In genomic region chr1:154906621-154907081, GRCh38 we compare ENCODE assay signal across 10 cellular contexts. TPM values are rescaled to one million over a fixed set of nuclear protein-coding genes. Genes with fewer than 3 reads are reported as not detected.
DNase-seq lines count a peak whose midpoint lies in the region; ATAC-seq and TF ChIP-seq lines count a peak whose summit lies in the region.
"Had no signal": no experiment of that assay in that cellular context is flagged by ENCODE, and none has a peak within 500 bp of the region (broad histone marks: within the 10 kb centered on the region; RNA-seq: fewer than 3 reads in every experiment).

No MANE protein-coding gene starts in this region.

- peak; percentile 14 for TF ChIP-seq CTCF in type B pancreatic cell (conservative IDR thresholded peaks at IDR 0.05)

- no peak overlapping the region for H3K4me3 Mint-ChIP-seq in type B pancreatic cell
- H3K4me3 Mint-ChIP-seq: activated T-cell treated with anti-CD3 and anti-CD28 coated beads, Interleukin-2, amount 50 U/mL, for 72 hours had no signal

- ATAC-seq in GM21529 (IDR thresholded peaks at IDR 0.05; ENCODE audit: unreplicated experiment) = no peak
- ATAC-seq: activated T-cell treated with anti-CD3 and anti-CD28 coated beads, Interleukin-2, amount 50 U/mL, for 72 hours had no signal

- H3K36me3 Mint-ChIP-seq in type B pancreatic cell = no peaks in the 10 kb centered on the region

- peak; percentile 39 for DNase-seq in NCI-H82 (lab: John Stamatoyannopoulos, UW)
- no peak for DNase-seq in NCI-H82 treated with DMSO at 0.1 percent for 48 hours (lab: John Stamatoyannopoulos, UW; ENCODE audit: unreplicated experiment)
- DNase-seq in UCSD-AML1 (lab: John Stamatoyannopoulos, UW; ENCODE audit: unreplicated experiment) = peak; percentile 39
- DNase-seq in cardiac septum (ENCODE audit: low spot score) = peak; percentile 57
- DNase-seq in type B pancreatic cell (ENCODE audit: extremely low spot score, unreplicated experiment) = no peak
- DNase-seq in 8988T = no peak
- DNase-seq in dedifferentiated amniotic fluid mesenchymal stem cell (ENCODE audit: extremely low spot score) = no peak
- DNase-seq: activated T-cell treated with anti-CD3 and anti-CD28 coated beads, Interleukin-2, amount 50 U/mL, for 72 hours; SIG-M5 had no signal

- H3K9me3 Mint-ChIP-seq in type B pancreatic cell = peaks cover 5% of the 10 kb centered on the region
- H3K9me3 Mint-ChIP-seq: activated T-cell treated with anti-CD3 and anti-CD28 coated beads, Interleukin-2, amount 50 U/mL, for 72 hours had no signal

- no peak overlapping the region for H3K27ac Mint-ChIP-seq in type B pancreatic cell
- H3K27ac Mint-ChIP-seq: activated T-cell treated with anti-CD3 and anti-CD28 coated beads, Interleukin-2, amount 50 U/mL, for 72 hours had no signal

- intact Hi-C loops in cardiac septum (cut with DNase I) = no loop called here

- H3K27me3 Mint-ChIP-seq in type B pancreatic cell = no peaks in the 10 kb centered on the region

- H3K4me1 Mint-ChIP-seq in type B pancreatic cell (ENCODE audit: unreplicated experiment) = no peaks in the 10 kb centered on the region

RNA-seq across cellular contexts. Expression of gene PMVK, which starts 29.9 kb away (rescaled TPM):
- total RNA-seq in cardiac septum (30.9 TPM), type B pancreatic cell (ENCODE audit: low replicate concordance) (30.3 and 46.2 TPM in 2 replicates)

RNA-seq across cellular contexts. Expression of gene KCNN3, which starts 36.6 kb away (rescaled TPM):
- total RNA-seq in cardiac septum = 2.8 TPM
- total RNA-seq in type B pancreatic cell (ENCODE audit: low replicate concordance) = 0.45 and 3.8 TPM in 2 replicates

RNA-seq across cellular contexts. Expression of gene PBXIP1, which starts 49.2 kb away (rescaled TPM):
- total RNA-seq in cardiac septum (49.1 TPM), type B pancreatic cell (ENCODE audit: low replicate concordance) (57.3 and 65.8 TPM in 2 replicates)

RNA-seq across cellular contexts. Expression of gene PYGO2, which starts 54.9 kb away (rescaled TPM):
- 16.9 TPM for total RNA-seq in cardiac septum
- total RNA-seq in type B pancreatic cell (ENCODE audit: low replicate concordance) = 48.1 and 49.0 TPM in 2 replicates

Comparison
In these comparisons a context has a peak if more than half of its experiments do, and no peak if none do; other contexts are left out.
1. DNase-seq: peak in NCI-H82 (single experiment), UCSD-AML1 (single experiment) and cardiac septum (single experiment); none in NCI-H82 treated with DMSO at 0.1 percent for 48 hours (single experiment), type B pancreatic cell (single experiment), 8988T (single experiment) and dedifferentiated amniotic fluid mesenchymal stem cell (single experiment).